In genomic region chr4:1616574-1616964, GRCh38 we compare ENCODE assay signal across 19 cellular contexts.
"Had no signal": no experiment of that assay in that cellular context is flagged by ENCODE, and none has a peak within 500 bp of the region (broad histone marks: within the 10 kb centered on the region; RNA-seq: fewer than 3 reads in every experiment).

No MANE protein-coding gene starts in this region.

- H3K36me3 ChIP-seq: colonic mucosa, ovary had no signal

- H3K27ac ChIP-seq: colonic mucosa, ovary had no signal

- ATAC-seq: activated CD4-positive, alpha-beta T cell treated with anti-CD3 and anti-CD28 coated beads for 36 hours; sciatic nerve; stimulated activated naive CD8-positive, alpha-beta T cell treated with anti-CD3 and anti-CD28 coated beads, Interleukin-15, amount 100 ng/mL, for 72 hours; WTC11 had no signal

- H3K27me3 ChIP-seq: colonic mucosa, ovary had no signal

- FAIRE-seq: frontal cortex, kidney, TTC549 had no signal

- H3K36me3 Mint-ChIP-seq: activated naive CD8-positive, alpha-beta T cell; WTC11 had no signal

- H3K27me3 Mint-ChIP-seq: activated CD4-positive, alpha-beta T cell treated with anti-CD3 and anti-CD28 coated beads for 36 hours; activated naive CD8-positive, alpha-beta T cell; naive thymus-derived CD8-positive, alpha-beta T cell; stimulated activated naive CD8-positive, alpha-beta T cell treated with anti-CD3 and anti-CD28 coated beads, Interleukin-15, amount 100 ng/mL, for 72 hours had no signal

- DNase-seq: activated CD4-positive, alpha-beta T cell treated with anti-CD3 and anti-CD28 coated beads for 36 hours; activated CD4-positive, alpha-beta T cell treated with anti-CD3 and anti-CD28 coated beads, Interleukin-2, amount 50 U/mL, for 48 hours; activated gamma-delta T cell; amniotic stem cell; colonic mucosa; kidney; mesendoderm; ovary; stimulated activated CD4-positive, alpha-beta T cell treated with anti-CD3 and anti-CD28 coated beads, Interleukin-4, amount 100 ng/mL, for 1 hour; stimulated activated naive CD8-positive, alpha-beta T cell treated with anti-CD3 and anti-CD28 coated beads, Interleukin-15, amount 100 ng/mL, for 72 hours; SW 1271 had no signal

- H3K27ac Mint-ChIP-seq: activated CD4-positive, alpha-beta T cell treated with anti-CD3 and anti-CD28 coated beads for 36 hours; activated naive CD8-positive, alpha-beta T cell; stimulated activated naive CD8-positive, alpha-beta T cell treated with anti-CD3 and anti-CD28 coated beads, Interleukin-15, amount 100 ng/mL, for 72 hours; T-helper 2 cell treated with Interferon-gamma antibody and Interleukin-4, amounts not matched to agents 5 μg/mL and 100 μg/mL, for 36 hours; WTC11 had no signal

- H3K4me1 Mint-ChIP-seq: WTC11 had no signal

- H3K4me2 ChIP-seq: smooth muscle cell had no signal

- H3K4me1 ChIP-seq: colonic mucosa had no signal

- H3K4me3 Mint-ChIP-seq: activated CD4-positive, alpha-beta T cell treated with anti-CD3 and anti-CD28 coated beads for 36 hours; activated naive CD8-positive, alpha-beta T cell; stimulated activated naive CD8-positive, alpha-beta T cell treated with anti-CD3 and anti-CD28 coated beads, Interleukin-15, amount 100 ng/mL, for 72 hours; T-helper 2 cell treated with Interferon-gamma antibody and Interleukin-4, amounts not matched to agents 5 μg/mL and 100 μg/mL, for 36 hours; WTC11 had no signal

- H3K9me3 ChIP-seq: colonic mucosa, ovary had no signal

- H3K4me3 ChIP-seq: colonic mucosa, ovary, smooth muscle cell had no signal
